Comparison of ENCODE assay signal across 23 cellular contexts in the genomic region with DNA sequence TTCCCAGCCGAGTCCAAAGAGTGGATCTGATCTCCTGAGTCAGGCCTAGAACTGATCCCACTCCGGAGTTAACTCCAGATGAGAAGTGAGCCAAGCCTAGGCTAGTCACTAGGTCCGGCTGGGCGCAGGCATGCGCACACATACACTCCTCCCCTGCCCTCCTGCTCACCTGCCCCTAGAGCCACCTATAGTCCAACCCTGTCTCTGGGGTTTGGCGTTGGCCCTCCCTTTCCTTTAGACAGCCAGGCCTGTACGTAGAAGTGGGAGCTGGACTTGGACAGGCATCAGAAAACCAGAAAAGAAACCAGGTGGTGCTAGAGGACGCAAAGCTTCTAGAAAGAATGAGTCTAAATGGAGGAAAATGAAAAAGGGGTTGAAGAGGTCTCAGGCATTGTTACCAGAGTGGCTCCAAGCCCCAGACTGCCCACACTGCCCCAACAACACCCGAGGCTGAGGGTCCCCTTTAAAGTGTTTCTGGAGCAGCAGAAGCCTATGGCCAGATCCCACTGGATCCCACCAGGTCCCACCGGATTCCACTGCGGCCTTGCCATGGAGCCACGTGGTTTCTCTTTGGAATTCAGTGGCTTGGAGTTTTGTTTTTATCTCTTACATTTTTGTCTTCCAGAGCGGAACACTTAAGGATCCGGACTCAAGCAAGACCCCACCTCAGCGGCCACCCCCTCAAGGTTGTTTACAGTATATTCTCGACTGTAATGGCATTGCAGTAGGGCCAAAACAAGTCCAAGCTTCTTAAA. TPM values are rescaled to one million over a fixed set of nuclear protein-coding genes. Genes with fewer than 3 reads are reported as not detected.
"Had no signal": no experiment of that assay in that cellular context is flagged by ENCODE, and none has a peak within 500 bp of the region (broad histone marks: within the 10 kb centered on the region; RNA-seq: fewer than 3 reads in every experiment).

No MANE protein-coding gene starts in this region.

- DNase-seq: activated CD4-positive, alpha-beta T cell treated with anti-CD3 and anti-CD28 coated beads, Interleukin-2, amount 10 ng/mL, durations not matched to agents 24 days and 14 days; activated CD4-positive, CD25-positive, alpha-beta regulatory T cell; activated CD8-positive, alpha-beta memory T cell treated with anti-CD3 and anti-CD28 coated beads, Interleukin-2, amount 50 U/mL, for 48 hours; activated CD8-positive, alpha-beta T cell treated with anti-CD3 and anti-CD28 coated beads, Interleukin-2, amount 10 ng/mL, durations not matched to agents 7 days and 5 days; activated gamma-delta T cell treated with Interleukin-2 at 50 U/mL for 16 hours; activated naive CD8-positive, alpha-beta T cell treated with anti-CD3 and anti-CD28 coated beads for 36 hours; activated T-cell treated with anti-CD3 and anti-CD28 coated beads, Interleukin-2, amount 50 U/mL, for 72 hours; central memory CD4-positive, alpha-beta T cell; colonic mucosa; esophagus squamous epithelium; hypothalamus; kidney; left lung; mucosa of descending colon; naive thymus-derived CD4-positive, alpha-beta T cell; nucleus accumbens; sigmoid colon; spleen; T-helper 17 cell had no signal

- H3K27ac ChIP-seq: colonic mucosa, esophagus squamous epithelium, left lung, prostate gland, sigmoid colon, spleen, thoracic aorta had no signal

- H3K4me3 Mint-ChIP-seq: activated CD4-positive, alpha-beta T cell treated with anti-CD3 and anti-CD28 coated beads, Interleukin-2, amount 10 ng/mL, durations not matched to agents 24 days and 14 days; activated CD8-positive, alpha-beta T cell treated with anti-CD3 and anti-CD28 coated beads, Interleukin-2, amount 10 ng/mL, durations not matched to agents 7 days and 5 days; activated naive CD8-positive, alpha-beta T cell treated with anti-CD3 and anti-CD28 coated beads for 36 hours; activated T-cell treated with anti-CD3 and anti-CD28 coated beads, Interleukin-2, amount 50 U/mL, for 72 hours; brain; naive thymus-derived CD4-positive, alpha-beta T cell; T-helper 17 cell had no signal

- H3K36me3 ChIP-seq: colonic mucosa, esophagus squamous epithelium, left lung, prostate gland, sigmoid colon, spleen, thoracic aorta had no signal

- H3K4me3 ChIP-seq: colonic mucosa, esophagus squamous epithelium, left lung, mucosa of descending colon, prostate gland, sigmoid colon, spleen, thoracic aorta had no signal

- H3K4me1 ChIP-seq: sigmoid colon had no signal

- H3K27me3 Mint-ChIP-seq: activated CD4-positive, alpha-beta T cell treated with anti-CD3 and anti-CD28 coated beads, Interleukin-2, amount 10 ng/mL, durations not matched to agents 24 days and 14 days; activated naive CD8-positive, alpha-beta T cell treated with anti-CD3 and anti-CD28 coated beads for 36 hours; brain; naive thymus-derived CD4-positive, alpha-beta T cell; T-helper 17 cell had no signal

- H3K9me3 ChIP-seq: colonic mucosa, esophagus squamous epithelium, left lung, mucosa of descending colon, prostate gland, sigmoid colon, spleen, thoracic aorta had no signal

- H3K27ac Mint-ChIP-seq: activated CD8-positive, alpha-beta T cell treated with anti-CD3 and anti-CD28 coated beads, Interleukin-2, amount 10 ng/mL, durations not matched to agents 7 days and 5 days; activated naive CD8-positive, alpha-beta T cell treated with anti-CD3 and anti-CD28 coated beads for 36 hours; activated T-cell treated with anti-CD3 and anti-CD28 coated beads, Interleukin-2, amount 50 U/mL, for 72 hours; brain; naive thymus-derived CD4-positive, alpha-beta T cell; T-helper 17 cell had no signal

- H3K9me3 Mint-ChIP-seq: activated naive CD8-positive, alpha-beta T cell treated with anti-CD3 and anti-CD28 coated beads for 36 hours; brain had no signal

- H3K36me3 Mint-ChIP-seq: activated naive CD8-positive, alpha-beta T cell treated with anti-CD3 and anti-CD28 coated beads for 36 hours had no signal

- H3K27me3 ChIP-seq: colonic mucosa, esophagus squamous epithelium, left lung, sigmoid colon, spleen had no signal

- ATAC-seq: activated CD8-positive, alpha-beta T cell treated with anti-CD3 and anti-CD28 coated beads, Interleukin-2, amount 10 ng/mL, durations not matched to agents 7 days and 5 days; activated T-cell treated with anti-CD3 and anti-CD28 coated beads, Interleukin-2, amount 50 U/mL, for 72 hours; left lung; mucosa of descending colon; naive thymus-derived CD4-positive, alpha-beta T cell; T-helper 17 cell had no signal

RNA-seq across cellular contexts. Expression of gene TIMP4, which starts 24.2 kb away (rescaled TPM):
- total RNA-seq: activated CD8-positive, alpha-beta T cell treated with anti-CD3 and anti-CD28 coated beads, Interleukin-2, amount 10 ng/mL, durations not matched to agents 7 days and 5 days; activated naive CD8-positive, alpha-beta T cell treated with anti-CD3 and anti-CD28 coated beads for 36 hours; glomerular endothelial cell; naive thymus-derived CD4-positive, alpha-beta T cell; T-helper 17 cell had no signal
